ENCODE assay signal across 27 cellular contexts in the genomic region with DNA sequence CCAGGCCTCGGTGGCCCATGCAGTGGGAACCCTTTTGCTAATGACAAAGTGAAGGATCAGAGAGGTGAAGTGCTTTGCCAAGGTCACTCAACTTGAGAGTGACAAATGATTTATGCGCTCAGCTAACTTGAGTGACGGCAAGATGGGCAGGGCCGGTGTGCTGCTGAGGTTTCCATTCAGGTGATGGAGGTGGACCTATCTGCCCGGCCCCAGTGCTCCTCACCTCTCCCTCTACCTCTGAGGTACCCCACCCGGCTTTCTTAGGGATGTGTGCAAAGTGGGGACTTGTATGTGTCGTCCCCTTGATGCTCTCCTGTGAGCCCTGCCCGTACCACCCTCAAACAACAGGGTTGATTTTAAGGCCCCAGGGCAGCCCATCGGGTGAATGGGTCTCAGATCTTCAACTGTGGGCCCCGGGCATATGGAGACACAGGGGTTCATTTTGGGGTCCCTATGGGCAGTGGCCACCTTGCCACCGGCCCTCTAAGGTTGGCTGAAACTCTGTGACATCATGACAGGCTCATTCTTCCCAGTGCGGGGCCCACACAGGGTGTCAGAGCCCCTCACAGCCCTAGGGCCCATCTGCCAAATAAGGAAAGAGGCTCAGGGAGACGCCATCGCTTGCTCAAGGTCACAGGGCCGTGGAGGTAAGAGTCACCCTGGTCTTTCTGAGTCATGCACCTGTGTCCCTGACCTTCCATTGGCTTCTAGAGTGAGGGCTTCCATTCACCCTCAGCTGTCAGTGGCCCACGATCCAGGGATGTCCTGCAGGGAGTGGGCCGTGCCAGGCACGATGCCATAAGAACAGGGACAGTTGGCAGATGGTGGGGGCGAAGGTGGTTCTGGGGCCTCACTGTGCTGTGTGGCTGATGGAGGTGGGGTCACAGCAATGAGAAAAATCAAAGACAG.
A peak's percentile ranks its signal among the peaks of the same experiment; 100 is the strongest.
DNase-seq lines count a peak whose midpoint lies in the region; ATAC-seq, FAIRE-seq and TF ChIP-seq lines count a peak whose summit lies in the region.
"Had no signal": no experiment of that assay in that cellular context is flagged by ENCODE, and none has a peak within 500 bp of the region (broad histone marks: within the 10 kb centered on the region; RNA-seq: fewer than 3 reads in every experiment).

No MANE protein-coding gene starts in this region.

- H3K27ac ChIP-seq in right atrium auricular region (no peak overlapping the region), K562 (ENCODE audit: extremely low read depth, low read depth, low read length) (no peak overlapping the region), vagina (no peak overlapping the region), ascending aorta (no peak overlapping the region)
- H3K27ac ChIP-seq: epithelial cell of prostate, left lung, neutrophil, PC-9, transverse colon had no signal

- H3K79me2 ChIP-seq in K562 (ENCODE audit: control insufficient read depth, insufficient read depth, low read length) = no peaks in the 10 kb centered on the region

- ATAC-seq in left ventricle myocardium superior = no peak
- no peak for ATAC-seq in K562
- ATAC-seq: activated CD8-positive, alpha-beta T cell treated with anti-CD3 and anti-CD28 coated beads for 36 hours; left lung; sciatic nerve had no signal

- TF ChIP-seq EP300 in K562 (IDR thresholded peaks at IDR 0.05; ENCODE audit: low read length) = no peak

- no TSS peak for BruUV-seq in K562 (replicated peaks; lab: Mats Ljungman, UMichigan)

- H3K9me1 ChIP-seq in K562 (ENCODE audit: control insufficient read depth, insufficient read depth, low read length) = no peaks in the 10 kb centered on the region

- H3K9me3 ChIP-seq in right atrium auricular region = no peaks in the 10 kb centered on the region
- H3K9me3 ChIP-seq in K562 (replicated peaks; ENCODE audit: control insufficient read depth, insufficient read depth, low read depth, low read length) = no peaks in the 10 kb centered on the region
- H3K9me3 ChIP-seq in vagina = no peaks in the 10 kb centered on the region
- no peaks in the 10 kb centered on the region for H3K9me3 ChIP-seq in ascending aorta
- H3K9me3 ChIP-seq: left lung, neutrophil, SK-N-SH, transverse colon had no signal

- H3K27me3 ChIP-seq in right atrium auricular region = no peaks in the 10 kb centered on the region
- H3K27me3 ChIP-seq in K562 (ENCODE audit: control insufficient read depth in 2 of 2, insufficient read depth in 2 of 2, low read length in 2 of 2) = peaks cover 3 to 39% of the 10 kb centered on the region in 2 experiments; a peak in 4 of 5 replicates
- H3K27me3 ChIP-seq in vagina = no peaks in the 10 kb centered on the region
- H3K27me3 ChIP-seq in ascending aorta = no peaks in the 10 kb centered on the region
- H3K27me3 ChIP-seq: transverse colon had no signal

- H4K20me1 ChIP-seq in K562 (replicated peaks; ENCODE audit: control insufficient read depth, insufficient read depth, low read length) = no peaks in the 10 kb centered on the region; the same call in 1 of the 2 replicates

- H3K36me3 ChIP-seq in right atrium auricular region (no peaks in the 10 kb centered on the region), K562 (ENCODE audit: control insufficient read depth, insufficient read depth, low read length) (no peaks in the 10 kb centered on the region), vagina (no peaks in the 10 kb centered on the region), ascending aorta (no peaks in the 10 kb centered on the region)
- H3K36me3 ChIP-seq: left lung, neutrophil, transverse colon had no signal

- TF ChIP-seq RAD21 in K562 (CRISPR knock-in tag; conservative IDR thresholded peaks at IDR 0.05 in 1 of 2, IDR thresholded peaks at IDR 0.05 in 1 of 2) = no peak

- intact Hi-C loops in left ventricle myocardium superior (cut with micrococcal nuclease) = no loop called here
- intact Hi-C loops in K562 (cut with micrococcal nuclease) = no loop called here
- intact Hi-C loops in vagina (cut with DNase I) = no loop called here
- intact Hi-C loops in ascending aorta (cut with DNase I) = no loop called here

- no peak for TF ChIP-seq POLR2A in K562 (conservative IDR thresholded peaks at IDR 0.05)
- TF ChIP-seq POLR2A in vagina (IDR thresholded peaks at IDR 0.05) = no peak

- H3K9ac ChIP-seq in K562 (ENCODE audit: insufficient read depth in 1 of 2, low read depth in 2 of 2, low read length in 2 of 2) = no peak overlapping the region
- H3K9ac ChIP-seq: SK-N-SH had no signal

- H3K4me3 ChIP-seq in right atrium auricular region (no peak overlapping the region), K562 (no peak overlapping the region), vagina (no peak overlapping the region), ascending aorta (no peak overlapping the region)
- H3K4me3 ChIP-seq: left lung, PC-9, transverse colon had no signal

- peak; percentile 34 for DNase-seq in right atrium auricular region (ENCODE audit: low spot score)
- no peak for DNase-seq in left ventricle myocardium superior
- DNase-seq in K562 (ENCODE audit: extremely low read depth in 1 of 4, low spot score in 3 of 4) = no peak
- DNase-seq in mesenteric fat pad (ENCODE audit: low spot score) = peak; percentile 62
- DNase-seq in vagina (ENCODE audit: extremely low spot score in 2 of 2) = peak; percentile 56 to 94
- DNase-seq in ascending aorta (ENCODE audit: low spot score in 2 of 2) = no peak
- no peak for DNase-seq in D341Med (ENCODE audit: low spot score)
- no peak for DNase-seq in NCI-H524 treated with DMSO at 0.1 percent for 48 hours (lab: John Stamatoyannopoulos, UW)
- DNase-seq: ACHN; activated CD8-positive, alpha-beta T cell treated with anti-CD3 and anti-CD28 coated beads for 36 hours; activated gamma-delta T cell treated with Interleukin-2 at 50 U/mL for 16 hours; activated naive CD8-positive, alpha-beta T cell treated with anti-CD3 and anti-CD28 coated beads, Interleukin-2, amount 10 ng/mL, durations not matched to agents 7 days and 5 days; cortex of kidney; effector memory CD4-positive, alpha-beta T cell; GOT3; KG1; NCI-H2029 treated with DMSO at 0.1 percent for 48 hours; NCI-H226; PC-9; SK-N-SH; stimulated activated CD4-positive, alpha-beta T cell treated with anti-CD3 and anti-CD28 coated beads, Interleukin-4, amount 100 ng/mL, for 24 hours; transverse colon had no signal

- no peak overlapping the region for H2AFZ ChIP-seq in K562 (ENCODE audit: low read depth, low read length)
- H2AFZ ChIP-seq: PC-9 had no signal

- WGBS in K562 (ENCODE audit: insufficient coverage, low coverage, missing lambda C conversion rate) = under 1% methylated on average over 18 of the region's 19 CpGs

- in situ Hi-C loops in K562 (cut with MboI) = no loop called here

- no peaks in the 10 kb centered on the region for H3K4me1 ChIP-seq in right atrium auricular region
- no peaks in the 10 kb centered on the region for H3K4me1 ChIP-seq in K562 (replicated peaks in 1 of 2; ENCODE audit: control insufficient read depth in 2 of 2, insufficient read depth in 2 of 2, low read length in 2 of 2)
- peaks cover 7% of the 10 kb centered on the region for H3K4me1 ChIP-seq in vagina
- no peaks in the 10 kb centered on the region for H3K4me1 ChIP-seq in ascending aorta
- H3K4me1 ChIP-seq: left lung had no signal

- no peak for FAIRE-seq in K562 (lab: Jason Lieb, UNC)
- FAIRE-seq: HTR-8/SVneo had no signal

- H3K4me2 ChIP-seq in K562 (ENCODE audit: insufficient read depth, low read length) = no peak overlapping the region
- H3K4me2 ChIP-seq: PC-9, SK-N-SH had no signal

- CTCF ChIA-PET in K562 (lab: Yijun Ruan, JAX; ENCODE audit: low intra/inter-chr PET ratio) = no interaction called here

- TF ChIP-seq CTCF in right atrium auricular region (IDR thresholded peaks at IDR 0.05) = no peak
- no peak for TF ChIP-seq CTCF in K562 (IDR thresholded peaks at IDR 0.05 in 2 of 3, conservative IDR thresholded peaks at IDR 0.05 in 1 of 3; ENCODE audit: insufficient read depth in 2 of 3, low read depth in 1 of 3, low read length in 3 of 3)
- no peak for TF ChIP-seq CTCF in vagina (IDR thresholded peaks at IDR 0.05)
- no peak for TF ChIP-seq CTCF in ascending aorta (IDR thresholded peaks at IDR 0.05)

- POLR2A ChIA-PET in K562 (lab: Yijun Ruan, JAX) = interaction anchor here (0.6 kb wide), 1 partner anchor 1806 kb away, joined by 3 read pairs; no protein-coding TSS in a partner anchor

TF ChIP-seq in K562, 482 proteins besides CTCF, POLR2A, EP300 and RAD21:
- TF ChIP-seq, protein P1, sequence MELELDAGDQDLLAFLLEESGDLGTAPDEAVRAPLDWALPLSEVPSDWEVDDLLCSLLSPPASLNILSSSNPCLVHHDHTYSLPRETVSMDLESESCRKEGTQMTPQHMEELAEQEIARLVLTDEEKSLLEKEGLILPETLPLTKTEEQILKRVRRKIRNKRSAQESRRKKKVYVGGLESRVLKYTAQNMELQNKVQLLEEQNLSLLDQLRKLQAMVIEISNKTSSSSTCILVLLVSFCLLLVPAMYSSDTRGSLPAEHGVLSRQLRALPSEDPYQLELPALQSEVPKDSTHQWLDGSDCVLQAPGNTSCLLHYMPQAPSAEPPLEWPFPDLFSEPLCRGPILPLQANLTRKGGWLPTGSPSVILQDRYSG (tag; conservative IDR thresholded peaks at IDR 0.05; ENCODE audit: low read depth) = no peak
- TF ChIP-seq, protein P2, sequence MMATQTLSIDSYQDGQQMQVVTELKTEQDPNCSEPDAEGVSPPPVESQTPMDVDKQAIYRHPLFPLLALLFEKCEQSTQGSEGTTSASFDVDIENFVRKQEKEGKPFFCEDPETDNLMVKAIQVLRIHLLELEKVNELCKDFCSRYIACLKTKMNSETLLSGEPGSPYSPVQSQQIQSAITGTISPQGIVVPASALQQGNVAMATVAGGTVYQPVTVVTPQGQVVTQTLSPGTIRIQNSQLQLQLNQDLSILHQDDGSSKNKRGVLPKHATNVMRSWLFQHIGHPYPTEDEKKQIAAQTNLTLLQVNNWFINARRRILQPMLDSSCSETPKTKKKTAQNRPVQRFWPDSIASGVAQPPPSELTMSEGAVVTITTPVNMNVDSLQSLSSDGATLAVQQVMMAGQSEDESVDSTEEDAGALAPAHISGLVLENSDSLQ (IDR thresholded peaks at IDR 0.05) = 0 out of 2 replicates have a peak, but pooled peaks have one; percentile 21
- TF ChIP-seq PRPF4 (IDR thresholded peaks at IDR 0.05; ENCODE audit: insufficient read depth, low read depth, low read length, poor library complexity, severe bottlenecking) = no peak

Comparison
In these comparisons a context has a peak if more than half of its experiments do, and no peak if none do; other contexts are left out.
1. DNase-seq: peak in right atrium auricular region (single experiment), mesenteric fat pad (single experiment) and vagina (2 of 2); none in left ventricle myocardium superior (single experiment), K562 (0 of 4), ascending aorta (0 of 2), D341Med (single experiment) and NCI-H524 treated with DMSO at 0.1 percent for 48 hours (single experiment).